In the genomic region with DNA sequence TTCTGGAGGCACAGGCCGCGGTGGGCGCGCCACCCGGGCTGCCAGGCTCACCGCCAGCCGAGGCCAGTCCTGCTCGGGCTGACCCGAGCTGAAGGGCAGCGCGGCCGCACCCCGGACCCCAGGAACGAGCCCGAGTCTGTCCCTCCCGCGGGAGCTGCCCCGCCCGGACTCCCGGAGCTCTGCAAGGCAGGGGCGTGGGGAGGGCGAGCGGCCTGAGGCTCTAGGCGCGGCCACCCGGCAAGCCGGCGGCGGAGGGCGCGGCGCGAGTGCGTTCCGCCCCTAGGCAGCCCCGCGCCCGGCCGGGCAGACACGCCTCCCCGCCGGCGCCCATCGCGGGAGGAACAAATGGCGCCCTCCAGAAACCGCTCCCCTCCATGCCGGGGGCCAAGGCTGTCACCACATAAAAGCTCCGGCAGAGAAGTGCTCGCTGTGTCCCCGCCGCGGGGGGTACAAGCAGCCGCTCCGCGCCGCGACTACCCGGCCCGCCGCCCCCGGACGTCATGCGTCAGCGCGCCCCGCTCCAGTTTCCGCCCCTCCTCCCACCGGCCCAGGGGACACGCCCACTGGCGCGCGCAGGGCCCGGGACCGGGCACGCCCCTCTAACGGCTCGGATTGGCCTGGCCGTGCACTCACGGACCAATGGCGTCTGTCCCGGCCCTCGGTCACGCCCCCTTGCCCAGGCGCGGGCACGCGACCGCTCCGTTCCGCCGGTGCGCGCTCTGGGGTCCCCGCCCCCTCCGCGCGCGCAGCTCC, we compare ENCODE assay signal across 1 cellular context.
TF ChIP-seq lines count a peak whose summit lies in the region.

No MANE protein-coding gene starts in this region.

TF ChIP-seq in GM12878, 131 proteins besides CTCF, POLR2A, EP300 and RAD21 (continued from another document):
- TF ChIP-seq CEBPZ (IDR thresholded peaks at IDR 0.05; ENCODE audit: low read depth, low read length) (no peak), SMARCA5 (IDR thresholded peaks at IDR 0.05) (0 out of 2 replicates have a peak, but pooled peaks have one; percentile 77), NR2C2 (IDR thresholded peaks at IDR 0.05; ENCODE audit: borderline replicate concordance, control insufficient read depth, insufficient read length, low read depth) (no peak), BCL11A (IDR thresholded peaks at IDR 0.05; ENCODE audit: low read depth, low read length) (0 out of 2 replicates have a peak, but pooled peaks have one; percentile 11), MAX (IDR thresholded peaks at IDR 0.05; ENCODE audit: low read depth, low read length) (peak; percentile 43; the same call in 1 of the 2 replicates), ZNF384 (IDR thresholded peaks at IDR 0.05; ENCODE audit: borderline replicate concordance, low read depth, low read length) (no peak), ASH2L (IDR thresholded peaks at IDR 0.05; ENCODE audit: borderline replicate concordance, low read depth) (no peak; the same call in 1 of the 2 replicates), ATF3 (IDR thresholded peaks at IDR 0.05; ENCODE audit: borderline replicate concordance, extremely low read depth, low read depth, low read length) (no peak), IKZF1 (conservative IDR thresholded peaks at IDR 0.05) (peak; percentile 67), SREBF2 (IDR thresholded peaks at IDR 0.05; ENCODE audit: low read length) (no peak), SREBF1 (IDR thresholded peaks at IDR 0.05; ENCODE audit: low read length) (no peak), HCFC1 (IDR thresholded peaks at IDR 0.05; ENCODE audit: low read length) (peak; percentile 51), TCF12 (IDR thresholded peaks at IDR 0.05; ENCODE audit: low read depth, low read length) (no peak), USF1 (IDR thresholded peaks at IDR 0.05; ENCODE audit: borderline replicate concordance, extremely low read length, insufficient read depth, low read depth, low read length) (peak; percentile 38), NRF1 (conservative IDR thresholded peaks at IDR 0.05; ENCODE audit: low read depth, low read length) (peak; percentile 57), PAX8 (IDR thresholded peaks at IDR 0.05) (no peak), TBL1XR1 (IDR thresholded peaks at IDR 0.05; ENCODE audit: low read depth, low read length) (peak; percentile 26; the same call in 1 of the 2 replicates), SIN3A (IDR thresholded peaks at IDR 0.05; ENCODE audit: low read depth, low read length) (peak; percentile 60; the same call in 1 of the 2 replicates), SPI1 (IDR thresholded peaks at IDR 0.05; ENCODE audit: borderline replicate concordance, insufficient read depth, low read depth, low read length) (no peak), BCL3 (IDR thresholded peaks at IDR 0.05; ENCODE audit: borderline replicate concordance, insufficient read depth, low read depth, low read length, poor library complexity, severe bottlenecking) (peak; percentile 18), RAD51 (IDR thresholded peaks at IDR 0.05) (no peak), HDGF (IDR thresholded peaks at IDR 0.05) (no peak), MYB (IDR thresholded peaks at IDR 0.05; ENCODE audit: borderline replicate concordance, low read depth, low read length) (no peak), HSF1 (IDR thresholded peaks at IDR 0.05; ENCODE audit: low read depth, low read length) (no peak), USF2 (IDR thresholded peaks at IDR 0.05; ENCODE audit: borderline replicate concordance, low read depth, low read length) (no peak), RBBP5 (conservative IDR thresholded peaks at IDR 0.05) (no peak), ZBTB11 (CRISPR knock-in tag; IDR thresholded peaks at IDR 0.05) (peak; percentile 76)
